In the genomic region with DNA sequence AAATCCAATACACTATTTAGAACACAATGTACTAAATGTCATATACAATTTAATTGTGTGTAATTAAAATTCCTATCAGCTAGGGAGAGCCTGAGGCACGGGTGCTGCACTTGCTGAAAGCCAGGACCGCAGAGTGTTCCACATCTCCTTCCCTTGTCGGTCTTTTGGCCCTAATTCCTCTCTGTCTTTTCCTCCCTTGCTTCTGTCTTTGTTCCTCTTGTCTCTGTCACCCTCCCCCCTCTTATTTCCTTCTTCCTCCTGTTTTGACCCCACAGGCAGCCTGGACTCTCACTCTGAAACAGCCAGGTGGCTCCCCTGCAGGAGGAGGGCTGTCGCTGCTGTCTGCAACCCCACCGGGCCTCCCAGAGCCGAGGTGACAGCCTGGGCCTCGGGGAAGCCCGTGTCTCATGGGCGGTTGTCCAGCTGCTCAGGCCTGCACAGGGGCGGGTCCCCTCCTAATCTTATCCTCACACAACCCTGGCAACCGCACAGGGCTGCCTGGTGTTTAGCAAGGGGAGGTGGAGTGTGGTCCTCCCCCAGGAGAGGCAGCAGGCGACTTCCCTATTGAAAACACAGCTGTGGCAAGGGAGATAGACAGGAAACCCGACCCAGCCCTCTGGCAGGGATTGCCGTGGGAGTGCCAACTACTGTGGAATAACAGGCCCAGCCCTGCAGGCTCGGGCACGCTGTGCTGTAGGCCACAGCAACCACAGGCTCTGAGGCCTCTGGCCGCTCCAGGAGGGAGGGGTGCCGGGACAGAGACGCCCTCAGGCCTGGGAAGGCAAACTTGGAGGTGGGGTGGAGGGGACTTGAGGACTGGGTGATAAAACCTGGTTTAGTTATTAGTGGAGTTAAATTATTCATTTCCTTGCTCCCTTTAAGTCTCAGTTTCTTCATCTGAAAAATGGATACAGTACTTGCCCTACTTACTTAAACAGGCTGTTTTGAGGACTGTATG, we compare ENCODE assay signal across 1 cellular context.
TF ChIP-seq lines count a peak whose summit lies in the region.

No MANE protein-coding gene starts in this region.

TF ChIP-seq in HepG2, 621 proteins besides CTCF, POLR2A, EP300 and RAD21 (continued from another document and continues in another):
- TF ChIP-seq ZNF781 (CRISPR knock-in tag; IDR thresholded peaks at IDR 0.05; ENCODE audit: borderline replicate concordance, not compliant biosample characterization), result no peak
- no peak for TF ChIP-seq FOSL1 (CRISPR knock-in tag; IDR thresholded peaks at IDR 0.05; ENCODE audit: borderline replicate concordance)
- TF ChIP-seq, protein P1, sequence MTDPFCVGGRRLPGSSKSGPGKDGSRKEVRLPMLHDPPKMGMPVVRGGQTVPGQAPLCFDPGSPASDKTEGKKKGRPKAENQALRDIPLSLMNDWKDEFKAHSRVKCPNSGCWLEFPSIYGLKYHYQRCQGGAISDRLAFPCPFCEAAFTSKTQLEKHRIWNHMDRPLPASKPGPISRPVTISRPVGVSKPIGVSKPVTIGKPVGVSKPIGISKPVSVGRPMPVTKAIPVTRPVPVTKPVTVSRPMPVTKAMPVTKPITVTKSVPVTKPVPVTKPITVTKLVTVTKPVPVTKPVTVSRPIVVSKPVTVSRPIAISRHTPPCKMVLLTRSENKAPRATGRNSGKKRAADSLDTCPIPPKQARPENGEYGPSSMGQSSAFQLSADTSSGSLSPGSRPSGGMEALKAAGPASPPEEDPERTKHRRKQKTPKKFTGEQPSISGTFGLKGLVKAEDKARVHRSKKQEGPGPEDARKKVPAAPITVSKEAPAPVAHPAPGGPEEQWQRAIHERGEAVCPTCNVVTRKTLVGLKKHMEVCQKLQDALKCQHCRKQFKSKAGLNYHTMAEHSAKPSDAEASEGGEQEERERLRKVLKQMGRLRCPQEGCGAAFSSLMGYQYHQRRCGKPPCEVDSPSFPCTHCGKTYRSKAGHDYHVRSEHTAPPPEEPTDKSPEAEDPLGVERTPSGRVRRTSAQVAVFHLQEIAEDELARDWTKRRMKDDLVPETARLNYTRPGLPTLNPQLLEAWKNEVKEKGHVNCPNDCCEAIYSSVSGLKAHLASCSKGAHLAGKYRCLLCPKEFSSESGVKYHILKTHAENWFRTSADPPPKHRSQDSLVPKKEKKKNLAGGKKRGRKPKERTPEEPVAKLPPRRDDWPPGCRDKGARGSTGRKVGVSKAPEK (CRISPR knock-in tag; IDR thresholded peaks at IDR 0.05; ENCODE audit: borderline replicate concordance), result peak; percentile 70; the same call in 1 of the 2 replicates
- TF ChIP-seq SMARCC2 (IDR thresholded peaks at IDR 0.05), result no peak
- TF ChIP-seq ZNF30 (CRISPR knock-in tag; IDR thresholded peaks at IDR 0.05), result no peak
- TF ChIP-seq ZNF772 (CRISPR knock-in tag; IDR thresholded peaks at IDR 0.05), result peak; percentile 74
- no peak for TF ChIP-seq NKX3-1 (CRISPR knock-in tag; IDR thresholded peaks at IDR 0.05)
- no peak for TF ChIP-seq ZNF670 (CRISPR knock-in tag; IDR thresholded peaks at IDR 0.05; ENCODE audit: borderline replicate concordance)
- no peak for TF ChIP-seq ZC3H13 (CRISPR knock-in tag; IDR thresholded peaks at IDR 0.05)
- no peak for TF ChIP-seq ZNF160 (CRISPR knock-in tag; IDR thresholded peaks at IDR 0.05)
- TF ChIP-seq, protein P2, sequence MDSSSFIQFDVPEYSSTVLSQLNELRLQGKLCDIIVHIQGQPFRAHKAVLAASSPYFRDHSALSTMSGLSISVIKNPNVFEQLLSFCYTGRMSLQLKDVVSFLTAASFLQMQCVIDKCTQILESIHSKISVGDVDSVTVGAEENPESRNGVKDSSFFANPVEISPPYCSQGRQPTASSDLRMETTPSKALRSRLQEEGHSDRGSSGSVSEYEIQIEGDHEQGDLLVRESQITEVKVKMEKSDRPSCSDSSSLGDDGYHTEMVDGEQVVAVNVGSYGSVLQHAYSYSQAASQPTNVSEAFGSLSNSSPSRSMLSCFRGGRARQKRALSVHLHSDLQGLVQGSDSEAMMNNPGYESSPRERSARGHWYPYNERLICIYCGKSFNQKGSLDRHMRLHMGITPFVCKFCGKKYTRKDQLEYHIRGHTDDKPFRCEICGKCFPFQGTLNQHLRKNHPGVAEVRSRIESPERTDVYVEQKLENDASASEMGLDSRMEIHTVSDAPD (CRISPR knock-in tag; IDR thresholded peaks at IDR 0.05), result no peak
- no peak for TF ChIP-seq BRD4 (CRISPR knock-in tag; IDR thresholded peaks at IDR 0.05)
- TF ChIP-seq PHF20 (CRISPR knock-in tag; IDR thresholded peaks at IDR 0.05), result no peak
- TF ChIP-seq PCBP2 (optimal IDR thresholded peaks at IDR 0.05; ENCODE audit: low read depth, low read length, poor library complexity, severe bottlenecking), result no peak
- TF ChIP-seq, protein P3, sequence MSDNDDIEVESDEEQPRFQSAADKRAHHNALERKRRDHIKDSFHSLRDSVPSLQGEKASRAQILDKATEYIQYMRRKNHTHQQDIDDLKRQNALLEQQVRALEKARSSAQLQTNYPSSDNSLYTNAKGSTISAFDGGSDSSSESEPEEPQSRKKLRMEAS (IDR thresholded peaks at IDR 0.05), result peak; percentile 9
- TF ChIP-seq, protein P4, sequence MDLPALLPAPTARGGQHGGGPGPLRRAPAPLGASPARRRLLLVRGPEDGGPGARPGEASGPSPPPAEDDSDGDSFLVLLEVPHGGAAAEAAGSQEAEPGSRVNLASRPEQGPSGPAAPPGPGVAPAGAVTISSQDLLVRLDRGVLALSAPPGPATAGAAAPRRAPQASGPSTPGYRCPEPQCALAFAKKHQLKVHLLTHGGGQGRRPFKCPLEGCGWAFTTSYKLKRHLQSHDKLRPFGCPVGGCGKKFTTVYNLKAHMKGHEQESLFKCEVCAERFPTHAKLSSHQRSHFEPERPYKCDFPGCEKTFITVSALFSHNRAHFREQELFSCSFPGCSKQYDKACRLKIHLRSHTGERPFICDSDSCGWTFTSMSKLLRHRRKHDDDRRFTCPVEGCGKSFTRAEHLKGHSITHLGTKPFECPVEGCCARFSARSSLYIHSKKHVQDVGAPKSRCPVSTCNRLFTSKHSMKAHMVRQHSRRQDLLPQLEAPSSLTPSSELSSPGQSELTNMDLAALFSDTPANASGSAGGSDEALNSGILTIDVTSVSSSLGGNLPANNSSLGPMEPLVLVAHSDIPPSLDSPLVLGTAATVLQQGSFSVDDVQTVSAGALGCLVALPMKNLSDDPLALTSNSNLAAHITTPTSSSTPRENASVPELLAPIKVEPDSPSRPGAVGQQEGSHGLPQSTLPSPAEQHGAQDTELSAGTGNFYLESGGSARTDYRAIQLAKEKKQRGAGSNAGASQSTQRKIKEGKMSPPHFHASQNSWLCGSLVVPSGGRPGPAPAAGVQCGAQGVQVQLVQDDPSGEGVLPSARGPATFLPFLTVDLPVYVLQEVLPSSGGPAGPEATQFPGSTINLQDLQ (CRISPR knock-in tag; IDR thresholded peaks at IDR 0.05), result no peak
- 0 out of 2 replicates have a peak, but pooled peaks have one; percentile 65 for TF ChIP-seq ZFP90 (CRISPR knock-in tag; IDR thresholded peaks at IDR 0.05; ENCODE audit: borderline replicate concordance)
- TF ChIP-seq, protein P5, sequence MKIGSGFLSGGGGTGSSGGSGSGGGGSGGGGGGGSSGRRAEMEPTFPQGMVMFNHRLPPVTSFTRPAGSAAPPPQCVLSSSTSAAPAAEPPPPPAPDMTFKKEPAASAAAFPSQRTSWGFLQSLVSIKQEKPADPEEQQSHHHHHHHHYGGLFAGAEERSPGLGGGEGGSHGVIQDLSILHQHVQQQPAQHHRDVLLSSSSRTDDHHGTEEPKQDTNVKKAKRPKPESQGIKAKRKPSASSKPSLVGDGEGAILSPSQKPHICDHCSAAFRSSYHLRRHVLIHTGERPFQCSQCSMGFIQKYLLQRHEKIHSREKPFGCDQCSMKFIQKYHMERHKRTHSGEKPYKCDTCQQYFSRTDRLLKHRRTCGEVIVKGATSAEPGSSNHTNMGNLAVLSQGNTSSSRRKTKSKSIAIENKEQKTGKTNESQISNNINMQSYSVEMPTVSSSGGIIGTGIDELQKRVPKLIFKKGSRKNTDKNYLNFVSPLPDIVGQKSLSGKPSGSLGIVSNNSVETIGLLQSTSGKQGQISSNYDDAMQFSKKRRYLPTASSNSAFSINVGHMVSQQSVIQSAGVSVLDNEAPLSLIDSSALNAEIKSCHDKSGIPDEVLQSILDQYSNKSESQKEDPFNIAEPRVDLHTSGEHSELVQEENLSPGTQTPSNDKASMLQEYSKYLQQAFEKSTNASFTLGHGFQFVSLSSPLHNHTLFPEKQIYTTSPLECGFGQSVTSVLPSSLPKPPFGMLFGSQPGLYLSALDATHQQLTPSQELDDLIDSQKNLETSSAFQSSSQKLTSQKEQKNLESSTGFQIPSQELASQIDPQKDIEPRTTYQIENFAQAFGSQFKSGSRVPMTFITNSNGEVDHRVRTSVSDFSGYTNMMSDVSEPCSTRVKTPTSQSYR (CRISPR knock-in tag; IDR thresholded peaks at IDR 0.05; ENCODE audit: borderline replicate concordance), result 0 out of 2 replicates have a peak, but pooled peaks have one; percentile 18
- no peak for TF ChIP-seq GATAD2A (CRISPR knock-in tag; IDR thresholded peaks at IDR 0.05)
- no peak for TF ChIP-seq MYC (CRISPR knock-in tag; IDR thresholded peaks at IDR 0.05; ENCODE audit: borderline replicate concordance)
- no peak for TF ChIP-seq ZNF564 (CRISPR knock-in tag; IDR thresholded peaks at IDR 0.05)
- TF ChIP-seq ZNF225 (CRISPR knock-in tag; IDR thresholded peaks at IDR 0.05), result 0 out of 2 replicates have a peak, but pooled peaks have one; percentile 34
- TF ChIP-seq ZFX (CRISPR knock-in tag; IDR thresholded peaks at IDR 0.05; ENCODE audit: low read depth), result peak; percentile 74
- no peak for TF ChIP-seq MIER2 (CRISPR knock-in tag; IDR thresholded peaks at IDR 0.05)
- TF ChIP-seq ZNF230 (CRISPR knock-in tag; IDR thresholded peaks at IDR 0.05), result no peak
- peak; percentile 51; the same call in 1 of the 2 replicates for TF ChIP-seq ZMYM4 (CRISPR knock-in tag; IDR thresholded peaks at IDR 0.05)
- TF ChIP-seq, protein P6, sequence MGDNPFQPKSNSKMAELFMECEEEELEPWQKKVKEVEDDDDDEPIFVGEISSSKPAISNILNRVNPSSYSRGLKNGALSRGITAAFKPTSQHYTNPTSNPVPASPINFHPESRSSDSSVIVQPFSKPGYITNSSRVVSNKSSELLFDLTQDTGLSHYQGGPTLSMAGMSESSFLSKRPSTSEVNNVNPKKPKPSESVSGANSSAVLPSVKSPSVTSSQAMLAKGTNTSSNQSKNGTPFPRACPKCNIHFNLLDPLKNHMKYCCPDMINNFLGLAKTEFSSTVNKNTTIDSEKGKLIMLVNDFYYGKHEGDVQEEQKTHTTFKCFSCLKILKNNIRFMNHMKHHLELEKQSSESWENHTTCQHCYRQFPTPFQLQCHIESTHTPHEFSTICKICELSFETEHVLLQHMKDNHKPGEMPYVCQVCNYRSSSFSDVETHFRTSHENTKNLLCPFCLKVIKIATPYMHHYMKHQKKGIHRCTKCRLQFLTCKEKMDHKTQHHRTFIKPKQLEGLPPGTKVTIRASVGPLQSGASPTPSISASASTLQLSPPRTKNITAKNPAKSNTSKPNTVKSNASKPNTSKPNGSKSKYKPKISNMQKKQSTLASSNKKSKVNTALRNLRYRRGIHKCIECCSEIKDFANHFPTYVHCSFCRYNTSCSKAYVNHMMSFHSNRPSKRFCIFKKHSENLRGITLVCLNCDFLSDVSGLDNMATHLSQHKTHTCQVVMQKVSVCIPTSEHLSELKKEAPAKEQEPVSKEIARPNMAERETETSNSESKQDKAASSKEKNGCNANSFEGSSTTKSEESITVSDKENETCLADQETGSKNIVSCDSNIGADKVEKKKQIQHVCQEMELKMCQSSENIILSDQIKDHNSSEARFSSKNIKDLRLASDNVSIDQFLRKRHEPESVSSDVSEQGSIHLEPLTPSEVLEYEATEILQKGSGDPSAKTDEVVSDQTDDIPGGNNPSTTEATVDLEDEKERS (CRISPR knock-in tag; IDR thresholded peaks at IDR 0.05), result no peak
- TF ChIP-seq REPIN1 (CRISPR knock-in tag; IDR thresholded peaks at IDR 0.05; ENCODE audit: borderline replicate concordance, low read depth), result 0 out of 2 replicates have a peak, but pooled peaks have one; percentile 28
- peak; percentile 68; the same call in 1 of the 2 replicates for TF ChIP-seq ZNF501 (CRISPR knock-in tag; IDR thresholded peaks at IDR 0.05)
- TF ChIP-seq KLF11 (CRISPR knock-in tag; IDR thresholded peaks at IDR 0.05), result no peak
- no peak for TF ChIP-seq FOXJ3 (CRISPR knock-in tag; IDR thresholded peaks at IDR 0.05; ENCODE audit: borderline replicate concordance)
- no peak for TF ChIP-seq ZNF496 (CRISPR knock-in tag; IDR thresholded peaks at IDR 0.05; ENCODE audit: insufficient replicate concordance)
